In the genomic region with DNA sequence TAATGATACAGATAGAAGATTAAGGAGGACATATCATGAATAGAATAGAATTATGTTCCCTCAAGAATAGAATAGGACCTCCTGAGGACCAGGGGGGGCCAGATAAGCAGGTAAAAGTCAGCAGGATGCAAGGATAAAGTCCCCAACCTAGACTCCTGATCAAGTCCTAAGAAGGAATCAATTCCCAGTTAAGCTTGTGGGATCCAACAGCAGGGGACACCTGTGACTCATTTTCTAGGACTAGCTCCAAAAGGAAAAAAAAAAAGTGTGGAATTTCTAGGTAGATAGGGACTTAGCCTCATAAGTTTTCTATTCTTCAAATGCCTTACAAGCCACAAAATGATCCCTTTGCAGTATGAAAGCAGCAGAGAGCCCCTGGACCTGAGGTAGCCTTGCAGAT, we compare ENCODE assay signal across 14 cellular contexts.
DNase-seq lines count a peak whose midpoint lies in the region; ATAC-seq and TF ChIP-seq lines count a peak whose summit lies in the region.
"Had no signal": no experiment of that assay in that cellular context is flagged by ENCODE, and none has a peak within 500 bp of the region (broad histone marks: within the 10 kb centered on the region; RNA-seq: fewer than 3 reads in every experiment).

No MANE protein-coding gene starts in this region.

- H3K9me2 ChIP-seq in hepatocyte (replicated peaks; ENCODE audit: insufficient read depth), result no peaks in the 10 kb centered on the region
- no peaks in the 10 kb centered on the region for H3K9me2 ChIP-seq in GM23338 (ENCODE audit: insufficient read depth)

- H3K4me1 ChIP-seq in hepatocyte (ENCODE audit: insufficient read depth) (peaks cover 13% of the 10 kb centered on the region), GM23338 (ENCODE audit: insufficient read depth) (no peaks in the 10 kb centered on the region)

- H4K20me1 ChIP-seq in hepatocyte (ENCODE audit: insufficient read depth, poor library complexity, severe bottlenecking) (no peaks in the 10 kb centered on the region), GM23338 (replicated peaks; ENCODE audit: insufficient read depth) (no peaks in the 10 kb centered on the region)

- DNase-seq in astrocyte of the spinal cord (ENCODE audit: low read depth, low spot score) (peak; percentile 18), hepatocyte (ENCODE audit: low spot score) (peak; percentile 30), NCI-H1694 treated with DMSO at 0.1 percent for 48 hours (lab: John Stamatoyannopoulos, UW) (no peak), GM23338 (ENCODE audit: low spot score) (no peak), NCI-H1694 (lab: John Stamatoyannopoulos, UW) (no peak)
- no peak for DNase-seq in stimulated activated naive B cell treated with anti-CD40 and anti-IgM and Interleukin-4, amounts not matched to agents 10 μg/mL and 1 μg/mL and 100 μg/mL, for 72 hours
- DNase-seq: ACHN, H9, NCI-H1436, NCI-H2081, NCI-H748 treated with DMSO at 0.1 percent for 48 hours had no signal

- peak overlapping the region; percentile 2 for H3K4me2 ChIP-seq in hepatocyte
- no peak overlapping the region for H3K4me2 ChIP-seq in GM23338

- H3F3A ChIP-seq in GM23338 (replicated peaks; ENCODE audit: low read depth), result no peaks in the 10 kb centered on the region

- H3K27me3 Mint-ChIP-seq in stimulated activated naive B cell treated with anti-CD40 and anti-IgM and Interleukin-4, amounts not matched to agents 10 μg/mL and 1 μg/mL and 100 μg/mL, for 72 hours, result peaks cover 0 to 4% of the 10 kb centered on the region in 2 donors
- no peaks in the 10 kb centered on the region for H3K27me3 Mint-ChIP-seq in GM23338 (ENCODE audit: insufficient read depth, low read depth, poor library complexity)

- no peaks in the 10 kb centered on the region for H3K9me3 ChIP-seq in hepatocyte (ENCODE audit: low read depth)

- H3K79me2 ChIP-seq in hepatocyte, result no peaks in the 10 kb centered on the region
- no peaks in the 10 kb centered on the region for H3K79me2 ChIP-seq in GM23338 (replicated peaks; ENCODE audit: insufficient read depth)

- TF ChIP-seq EP300 in Ishikawa (IDR thresholded peaks at IDR 0.05; ENCODE audit: borderline replicate concordance), result no peak

- H3K4me3 Mint-ChIP-seq in stimulated activated naive B cell treated with anti-CD40 and anti-IgM and Interleukin-4, amounts not matched to agents 10 μg/mL and 1 μg/mL and 100 μg/mL, for 72 hours, result no peak overlapping the region
- no peak overlapping the region for H3K4me3 Mint-ChIP-seq in GM23338
- H3K4me3 Mint-ChIP-seq: H9 had no signal

- ATAC-seq in stimulated activated naive B cell treated with anti-CD40 and anti-IgM and Interleukin-4, amounts not matched to agents 10 μg/mL and 1 μg/mL and 100 μg/mL, for 72 hours (replicated peaks), result no peak
- no peak for ATAC-seq in GM23338
- ATAC-seq: K562 had no signal

- H3K36me3 Mint-ChIP-seq in stimulated activated naive B cell treated with anti-CD40 and anti-IgM and Interleukin-4, amounts not matched to agents 10 μg/mL and 1 μg/mL and 100 μg/mL, for 72 hours, result no peaks in the 10 kb centered on the region
- H3K36me3 Mint-ChIP-seq in GM23338 (ENCODE audit: low read depth), result no peaks in the 10 kb centered on the region

- H3K27ac Mint-ChIP-seq in stimulated activated naive B cell treated with anti-CD40 and anti-IgM and Interleukin-4, amounts not matched to agents 10 μg/mL and 1 μg/mL and 100 μg/mL, for 72 hours, result no peak overlapping the region
- no peak overlapping the region for H3K27ac Mint-ChIP-seq in GM23338

- H3K4me1 Mint-ChIP-seq in stimulated activated naive B cell treated with anti-CD40 and anti-IgM and Interleukin-4, amounts not matched to agents 10 μg/mL and 1 μg/mL and 100 μg/mL, for 72 hours, result no peaks in the 10 kb centered on the region
- H3K4me1 Mint-ChIP-seq in GM23338, result peaks cover 4% of the 10 kb centered on the region; the same call in 1 of the 3 replicates

- TF ChIP-seq RAD21 in Ishikawa (IDR thresholded peaks at IDR 0.05; ENCODE audit: low read depth), result peak; percentile 25; the same call in 1 of the 2 replicates

- no peaks in the 10 kb centered on the region for H3K9me3 Mint-ChIP-seq in stimulated activated naive B cell treated with anti-CD40 and anti-IgM and Interleukin-4, amounts not matched to agents 10 μg/mL and 1 μg/mL and 100 μg/mL, for 72 hours
- H3K9me3 Mint-ChIP-seq in GM23338, result no peaks in the 10 kb centered on the region
- H3K9me3 Mint-ChIP-seq: H9 had no signal

- in situ Hi-C loops in astrocyte of the spinal cord (cut with HindIII; ENCODE audit: low sequenced_read_pairs), result no loop called here

- H3K36me3 ChIP-seq in hepatocyte (replicated peaks; ENCODE audit: insufficient read depth, low read depth), result no peaks in the 10 kb centered on the region
- no peaks in the 10 kb centered on the region for H3K36me3 ChIP-seq in GM23338 (ENCODE audit: insufficient read depth)

- H3K27me3 ChIP-seq in hepatocyte, result no peaks in the 10 kb centered on the region
- H3K27me3 ChIP-seq in GM23338 (ENCODE audit: insufficient read depth), result no peaks in the 10 kb centered on the region

- no peak overlapping the region for H2AFZ ChIP-seq in hepatocyte
- H2AFZ ChIP-seq in GM23338, result no peak overlapping the region; the same call in 1 of the 2 replicates

- peak overlapping the region; percentile 83 for H3K27ac ChIP-seq in hepatocyte
- no peak overlapping the region for H3K27ac ChIP-seq in GM23338 (ENCODE audit: low read depth)
- H3K27ac ChIP-seq: RWPE1 had no signal

- TF ChIP-seq CTCF in astrocyte of the spinal cord (IDR thresholded peaks at IDR 0.05; ENCODE audit: low read depth, low read length), result no peak
- no peak for TF ChIP-seq CTCF in hepatocyte (IDR thresholded peaks at IDR 0.05; ENCODE audit: poor library complexity)
- no peak for TF ChIP-seq CTCF in GM23338 (conservative IDR thresholded peaks at IDR 0.05; ENCODE audit: low read depth in 2 of 2)

- H3K4me3 ChIP-seq in astrocyte of the spinal cord (ENCODE audit: low read depth, low read length) (no peak overlapping the region), hepatocyte (no peak overlapping the region), GM23338 (no peak overlapping the region)
- H3K4me3 ChIP-seq: K562 had no signal

TF ChIP-seq in Ishikawa, 13 proteins besides CTCF, POLR2A, EP300 and RAD21 (continues in another document):
- TF ChIP-seq, protein P1, sequence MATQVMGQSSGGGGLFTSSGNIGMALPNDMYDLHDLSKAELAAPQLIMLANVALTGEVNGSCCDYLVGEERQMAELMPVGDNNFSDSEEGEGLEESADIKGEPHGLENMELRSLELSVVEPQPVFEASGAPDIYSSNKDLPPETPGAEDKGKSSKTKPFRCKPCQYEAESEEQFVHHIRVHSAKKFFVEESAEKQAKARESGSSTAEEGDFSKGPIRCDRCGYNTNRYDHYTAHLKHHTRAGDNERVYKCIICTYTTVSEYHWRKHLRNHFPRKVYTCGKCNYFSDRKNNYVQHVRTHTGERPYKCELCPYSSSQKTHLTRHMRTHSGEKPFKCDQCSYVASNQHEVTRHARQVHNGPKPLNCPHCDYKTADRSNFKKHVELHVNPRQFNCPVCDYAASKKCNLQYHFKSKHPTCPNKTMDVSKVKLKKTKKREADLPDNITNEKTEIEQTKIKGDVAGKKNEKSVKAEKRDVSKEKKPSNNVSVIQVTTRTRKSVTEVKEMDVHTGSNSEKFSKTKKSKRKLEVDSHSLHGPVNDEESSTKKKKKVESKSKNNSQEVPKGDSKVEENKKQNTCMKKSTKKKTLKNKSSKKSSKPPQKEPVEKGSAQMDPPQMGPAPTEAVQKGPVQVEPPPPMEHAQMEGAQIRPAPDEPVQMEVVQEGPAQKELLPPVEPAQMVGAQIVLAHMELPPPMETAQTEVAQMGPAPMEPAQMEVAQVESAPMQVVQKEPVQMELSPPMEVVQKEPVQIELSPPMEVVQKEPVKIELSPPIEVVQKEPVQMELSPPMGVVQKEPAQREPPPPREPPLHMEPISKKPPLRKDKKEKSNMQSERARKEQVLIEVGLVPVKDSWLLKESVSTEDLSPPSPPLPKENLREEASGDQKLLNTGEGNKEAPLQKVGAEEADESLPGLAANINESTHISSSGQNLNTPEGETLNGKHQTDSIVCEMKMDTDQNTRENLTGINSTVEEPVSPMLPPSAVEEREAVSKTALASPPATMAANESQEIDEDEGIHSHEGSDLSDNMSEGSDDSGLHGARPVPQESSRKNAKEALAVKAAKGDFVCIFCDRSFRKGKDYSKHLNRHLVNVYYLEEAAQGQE (IDR thresholded peaks at IDR 0.05; ENCODE audit: low read depth), result no peak
- TF ChIP-seq TEAD4 (IDR thresholded peaks at IDR 0.05) (no peak), TAF1 (IDR thresholded peaks at IDR 0.05; ENCODE audit: low read depth) (no peak), CEBPB (IDR thresholded peaks at IDR 0.05) (no peak), ZBTB7A (IDR thresholded peaks at IDR 0.05; ENCODE audit: low read depth) (no peak), TCF12 (IDR thresholded peaks at IDR 0.05; ENCODE audit: low read depth) (no peak)

TF ChIP-seq in GM23338, 12 proteins besides CTCF, POLR2A, EP300 and RAD21:
- TF ChIP-seq CREB1 (CRISPR knock-in tag; IDR thresholded peaks at IDR 0.05; ENCODE audit: low read depth) (no peak), ZNF114 (CRISPR knock-in tag; IDR thresholded peaks at IDR 0.05) (no peak), STAT1 (IDR thresholded peaks at IDR 0.05; ENCODE audit: unreplicated experiment) (no peak), EZH2phosphoT487 (IDR thresholded peaks at IDR 0.05; ENCODE audit: unreplicated experiment) (no peak), POLR2AphosphoS5 (IDR thresholded peaks at IDR 0.05; ENCODE audit: low read depth) (no peak), JUNB (IDR thresholded peaks at IDR 0.05; ENCODE audit: unreplicated experiment) (no peak)
TF ChIP-seq in GM23338: peak in this region for 0.

Comparison
In these comparisons a context has a peak if more than half of its experiments do, and no peak if none do; other contexts are left out.
1. DNase-seq: peak in astrocyte of the spinal cord (single experiment) and hepatocyte (single experiment); none in stimulated activated naive B cell treated with anti-CD40 and anti-IgM and Interleukin-4, amounts not matched to agents 10 μg/mL and 1 μg/mL and 100 μg/mL, for 72 hours (single experiment), NCI-H1694 treated with DMSO at 0.1 percent for 48 hours (single experiment), GM23338 (single experiment) and NCI-H1694 (single experiment).